25 cellular contexts compared by ENCODE assay signal in genomic region chr6:17202526-17202925, GRCh38.
DNase-seq lines count a peak whose midpoint lies in the region; ATAC-seq, FAIRE-seq and TF ChIP-seq lines count a peak whose summit lies in the region.
"Had no signal": no experiment of that assay in that cellular context is flagged by ENCODE, and none has a peak within 500 bp of the region (broad histone marks: within the 10 kb centered on the region; RNA-seq: fewer than 3 reads in every experiment).

No MANE protein-coding gene starts in this region.

- H3K36me3 Mint-ChIP-seq in naive thymus-derived CD8-positive, alpha-beta T cell = no peaks in the 10 kb centered on the region

- H3K27ac Mint-ChIP-seq in naive thymus-derived CD8-positive, alpha-beta T cell = no peak overlapping the region
- H3K27ac Mint-ChIP-seq: activated B cell treated with CpG ODN at 0.5 μM for 24 hours; activated CD4-positive, alpha-beta memory T cell treated with anti-CD3 and anti-CD28 coated beads, Interleukin-2, amount 10 ng/mL, durations not matched to agents 7 days and 5 days; T-helper 2 cell treated with Interferon-gamma antibody and Interleukin-4, amounts not matched to agents 5 μg/mL and 100 μg/mL, for 36 hours had no signal

- no peaks in the 10 kb centered on the region for H3K4me1 Mint-ChIP-seq in naive thymus-derived CD8-positive, alpha-beta T cell
- H3K4me1 Mint-ChIP-seq: activated B cell treated with CpG ODN at 0.5 μM for 24 hours; activated CD4-positive, alpha-beta memory T cell treated with anti-CD3 and anti-CD28 coated beads, Interleukin-2, amount 10 ng/mL, durations not matched to agents 7 days and 5 days; central memory CD8-positive, alpha-beta T cell had no signal

- H3K4me3 ChIP-seq in adipocyte (ENCODE audit: low read length) (no peak overlapping the region), mucosa of descending colon (no peak overlapping the region), small intestine (ENCODE audit: low read depth in 1 of 2, low read length in 2 of 2) (no peak overlapping the region)
- H3K4me3 ChIP-seq: A549, BLaER1, esophagus squamous epithelium, GM12878, HAP-1, pancreas, PC-9, smooth muscle cell had no signal

- POLR2A ChIA-PET in naive thymus-derived CD8-positive, alpha-beta T cell (lab: Charles Lee) = no interaction called here

- intact Hi-C loops in mucosa of descending colon (cut with DNase I, micrococcal nuclease) = no loop called here

- WGBS in small intestine, 3 donors = 48 to 55% (median 52%) methylated on average over 7 of the region's 7 CpGs

- H3K36me3 ChIP-seq in adipocyte (ENCODE audit: control insufficient read depth, insufficient read depth, low read length, severe bottlenecking) (no peaks in the 10 kb centered on the region), mucosa of descending colon (ENCODE audit: low read depth) (no peaks in the 10 kb centered on the region), small intestine (ENCODE audit: control insufficient read depth in 2 of 2, insufficient read depth in 2 of 2, low read length in 2 of 2) (no peaks in the 10 kb centered on the region)
- H3K36me3 ChIP-seq: BLaER1, esophagus squamous epithelium, HAP-1, pancreas had no signal

- ATAC-seq in mucosa of descending colon = peak; percentile 92
- no peak for ATAC-seq in HG02885 (IDR thresholded peaks at IDR 0.05; ENCODE audit: poor library complexity, unreplicated experiment)
- no peak for ATAC-seq in naive thymus-derived CD8-positive, alpha-beta T cell
- ATAC-seq: A549, GM12878, pancreas had no signal

- H3K9me3 Mint-ChIP-seq in naive thymus-derived CD8-positive, alpha-beta T cell = no peaks in the 10 kb centered on the region
- H3K9me3 Mint-ChIP-seq: activated B cell treated with CpG ODN at 0.5 μM for 24 hours; activated CD4-positive, alpha-beta memory T cell treated with anti-CD3 and anti-CD28 coated beads, Interleukin-2, amount 10 ng/mL, durations not matched to agents 7 days and 5 days; central memory CD8-positive, alpha-beta T cell; T-helper 2 cell treated with Interferon-gamma antibody and Interleukin-4, amounts not matched to agents 5 μg/mL and 100 μg/mL, for 36 hours had no signal

- DNase-seq in NCI-H187 treated with DMSO at 0.1 percent for 48 hours (lab: John Stamatoyannopoulos, UW) (peak; percentile 6), NCI-H187 (lab: John Stamatoyannopoulos, UW) (no peak), adipocyte (ENCODE audit: low read depth) (peak; percentile 28), mucosa of descending colon (peak in 1 of 3 donors; percentile 55), small intestine (peak; percentile 12), HuH-7 (ENCODE audit: low spot score) (no peak)
- DNase-seq in naive thymus-derived CD8-positive, alpha-beta T cell = no peak
- DNase-seq: activated B cell treated with CpG ODN at 0.5 μM for 24 hours; activated CD4-positive, alpha-beta memory T cell treated with anti-CD3 and anti-CD28 coated beads, Interleukin-2, amount 10 ng/mL, durations not matched to agents 7 days and 5 days; effector CD8-positive, alpha-beta T cell; esophagus squamous epithelium; GF-D8; NCI-H2107; NCI-H774; pancreas; PC-9; stimulated activated CD4-positive, alpha-beta T cell treated with anti-CD3 and anti-CD28 coated beads, Interleukin-4, amount 100 ng/mL, for 4 hours had no signal

- H3K4me1 ChIP-seq in adipocyte (ENCODE audit: control insufficient read depth, insufficient read depth, low read length) = no peaks in the 10 kb centered on the region
- peaks cover 4% of the 10 kb centered on the region for H3K4me1 ChIP-seq in mucosa of descending colon (ENCODE audit: low read depth)
- H3K4me1 ChIP-seq in small intestine (ENCODE audit: control insufficient read depth in 2 of 2, insufficient read depth in 1 of 2, low read depth in 1 of 2, low read length in 1 of 2) = no peaks in the 10 kb centered on the region
- H3K4me1 ChIP-seq: A549, BLaER1, esophagus squamous epithelium, HAP-1, pancreas had no signal

- H3K27ac ChIP-seq in small intestine (ENCODE audit: low read depth in 1 of 2, low read length in 1 of 2) = no peak overlapping the region
- H3K27ac ChIP-seq: A549, BLaER1, esophagus squamous epithelium, pancreas, PC-9 had no signal

- no peak overlapping the region for H3K9ac ChIP-seq in adipocyte (ENCODE audit: low read length)
- H3K9ac ChIP-seq: BLaER1 had no signal

- H3K4me3 Mint-ChIP-seq in naive thymus-derived CD8-positive, alpha-beta T cell = no peak overlapping the region
- H3K4me3 Mint-ChIP-seq: activated B cell treated with CpG ODN at 0.5 μM for 24 hours; activated CD4-positive, alpha-beta memory T cell treated with anti-CD3 and anti-CD28 coated beads, Interleukin-2, amount 10 ng/mL, durations not matched to agents 7 days and 5 days; central memory CD8-positive, alpha-beta T cell; T-helper 2 cell treated with Interferon-gamma antibody and Interleukin-4, amounts not matched to agents 5 μg/mL and 100 μg/mL, for 36 hours had no signal

- H3K27me3 ChIP-seq in adipocyte (replicated peaks; ENCODE audit: control insufficient read depth, insufficient read depth, low read length) = no peaks in the 10 kb centered on the region
- no peaks in the 10 kb centered on the region for H3K27me3 ChIP-seq in small intestine (ENCODE audit: control insufficient read depth in 2 of 2, insufficient read depth in 2 of 2, low read length in 2 of 2)
- H3K27me3 ChIP-seq: BLaER1 had no signal

- H3K9me3 ChIP-seq in adipocyte (ENCODE audit: control insufficient read depth, low read length) = peaks cover 7% of the 10 kb centered on the region
- H3K9me3 ChIP-seq in mucosa of descending colon = no peaks in the 10 kb centered on the region
- no peaks in the 10 kb centered on the region for H3K9me3 ChIP-seq in small intestine (ENCODE audit: control insufficient read depth, low read depth)
- H3K9me3 ChIP-seq: A549, pancreas had no signal

- no peak for TF ChIP-seq CTCF in mucosa of descending colon (IDR thresholded peaks at IDR 0.05)

- peaks cover 3 to 33% (median 25%) of the 10 kb centered on the region in 5 donors for H3K27me3 Mint-ChIP-seq in naive thymus-derived CD8-positive, alpha-beta T cell
- H3K27me3 Mint-ChIP-seq: activated CD4-positive, alpha-beta memory T cell treated with anti-CD3 and anti-CD28 coated beads, Interleukin-2, amount 10 ng/mL, durations not matched to agents 7 days and 5 days had no signal

- no peak for FAIRE-seq in small intestine (lab: Jason Lieb, UNC)
- FAIRE-seq: A549, pancreas had no signal

Comparison
In these comparisons a context has a peak if more than half of its experiments do, and no peak if none do; other contexts are left out.
1. DNase-seq: peak in NCI-H187 treated with DMSO at 0.1 percent for 48 hours (single experiment), adipocyte (single experiment) and small intestine (single experiment); none in NCI-H187 (0 of 2), naive thymus-derived CD8-positive, alpha-beta T cell (0 of 10) and HuH-7 (single experiment).